In the genomic region with DNA sequence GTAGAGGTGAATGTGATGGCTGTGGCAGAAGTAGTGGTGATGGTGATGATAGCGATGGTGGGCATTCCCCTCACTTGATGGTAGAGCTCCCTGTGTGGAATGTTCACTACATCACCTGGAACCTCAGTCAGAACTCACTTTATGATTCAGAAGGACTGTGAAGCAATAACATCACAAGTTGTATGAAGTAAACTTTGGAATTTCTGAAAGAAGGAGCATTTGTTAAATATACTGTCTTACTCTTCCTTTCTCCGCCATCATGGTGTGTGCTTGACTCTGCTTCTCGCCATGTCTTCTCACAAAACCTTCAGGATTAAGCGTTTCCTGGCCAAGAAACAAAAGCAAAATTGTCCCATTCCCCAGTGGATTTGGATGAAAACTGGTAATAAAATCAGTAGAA, we compare ENCODE assay signal across 9 cellular contexts. TPM values are rescaled to one million over a fixed set of nuclear protein-coding genes. Genes with fewer than 3 reads are reported as not detected.
"Had no signal": no experiment of that assay in that cellular context is flagged by ENCODE, and none has a peak within 500 bp of the region (broad histone marks: within the 10 kb centered on the region; RNA-seq: fewer than 3 reads in every experiment).

A gene with protein sequence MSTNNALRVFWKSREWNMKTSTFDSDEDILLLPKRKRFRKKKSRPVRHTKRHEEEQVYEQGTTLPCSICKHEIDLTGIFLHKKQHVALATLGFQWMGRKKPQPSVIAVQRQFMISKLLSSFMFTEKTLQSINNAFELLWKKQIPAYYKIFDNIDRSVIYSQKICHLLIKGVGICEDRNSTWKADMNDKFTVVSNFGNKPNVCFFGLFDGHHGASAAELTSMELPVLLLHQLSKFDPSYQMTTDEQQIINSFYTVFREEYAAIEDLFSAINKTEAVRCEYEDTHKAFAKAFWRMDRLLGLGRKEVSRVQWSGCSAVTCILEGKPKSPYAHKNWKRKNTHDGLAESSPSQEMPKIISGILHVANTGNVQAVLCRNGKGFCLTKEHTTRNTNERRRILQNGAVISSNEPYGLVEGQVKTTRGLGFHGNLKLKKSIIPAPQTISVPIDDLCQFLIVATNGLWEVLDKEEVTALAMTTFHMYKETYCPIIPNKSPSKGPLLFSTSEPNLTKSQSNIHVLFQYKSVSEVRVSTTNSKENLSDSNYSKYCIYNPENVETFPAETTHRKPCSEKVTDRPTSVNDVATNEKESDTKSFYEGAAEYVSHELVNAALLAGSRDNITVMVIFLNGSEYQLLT (minus strand): TSS at position 101 of the 400 bp plus-strand sequence. CDS start 192 bp downstream, outside the sequence.

- H3K4me3 ChIP-seq: GM23338 had no signal

- H3K9me3 Mint-ChIP-seq: GM23338, H9, IgD-negative memory B cell had no signal

- FAIRE-seq: H1, H54, HepG2 had no signal

- DNase-seq: H9, HCEC 1CT had no signal

- H3K4me3 Mint-ChIP-seq: GM23338, H9, IgD-negative memory B cell had no signal

- H3K27ac Mint-ChIP-seq: GM23338, H9, IgD-negative memory B cell had no signal

- H3K4me2 ChIP-seq: GM23338 had no signal

- H3K36me3 Mint-ChIP-seq: IgD-negative memory B cell had no signal

- H3K27me3 Mint-ChIP-seq: IgD-negative memory B cell had no signal

- H3K27ac ChIP-seq: HL-60 had no signal

- ATAC-seq: GM23338, HepG2 had no signal

- H3K4me1 Mint-ChIP-seq: GM23338, H9, IgD-negative memory B cell had no signal

- H2AFZ ChIP-seq: GM23338 had no signal

RNA-seq across cellular contexts. Expression of the gene that starts here (rescaled TPM):
- total RNA-seq: GM23338, H1, H9, HepG2, HT1080 had no signal
- polyA plus RNA-seq: H1, HepG2 had no signal
